ENCODE assay signal across 21 cellular contexts in the genomic region with DNA sequence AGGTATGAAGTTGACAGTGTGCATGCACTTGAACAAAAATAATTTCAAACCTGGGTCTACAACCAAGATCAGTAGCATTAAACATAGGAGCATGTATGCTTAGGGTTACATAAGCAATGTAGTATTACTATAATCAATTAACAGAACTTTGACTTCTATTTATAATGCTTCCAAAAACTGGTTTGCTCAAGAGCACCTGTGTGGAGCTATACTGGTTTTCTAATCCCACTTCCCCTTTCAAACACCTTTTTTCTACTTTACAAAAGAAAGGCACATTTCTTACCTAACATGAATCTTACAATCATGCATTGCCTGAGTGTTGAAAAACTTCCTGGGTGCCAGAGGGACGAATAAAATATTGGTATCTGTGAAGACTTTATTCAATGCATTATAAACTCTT.
DNase-seq lines count a peak whose midpoint lies in the region; ATAC-seq and TF ChIP-seq lines count a peak whose summit lies in the region.
"Had no signal": no experiment of that assay in that cellular context is flagged by ENCODE, and none has a peak within 500 bp of the region (broad histone marks: within the 10 kb centered on the region; RNA-seq: fewer than 3 reads in every experiment).

No MANE protein-coding gene starts in this region.

- H2AFZ ChIP-seq in MM.1S (ENCODE audit: low read length): no peak overlapping the region

- no peaks in the 10 kb centered on the region for H3K79me2 ChIP-seq in MM.1S (ENCODE audit: low read length)

- peak overlapping the region; percentile 34; the same call in 1 of the 2 replicates for H3K4me2 ChIP-seq in MM.1S (ENCODE audit: low read depth, low read length)

- H3K9me2 ChIP-seq in MM.1S (replicated peaks; ENCODE audit: insufficient read depth, low read length): no peaks in the 10 kb centered on the region

- H3K4me3 ChIP-seq in MM.1S (ENCODE audit: low read length) (no peak overlapping the region), left ventricle myocardium inferior (no peak overlapping the region)
- H3K4me3 ChIP-seq: SJCRH30 had no signal

- H3K4me1 Mint-ChIP-seq in immature natural killer cell: no peaks in the 10 kb centered on the region
- H3K4me1 Mint-ChIP-seq: activated naive CD8-positive, alpha-beta T cell treated with anti-CD3 and anti-CD28 coated beads for 36 hours; CD4-positive, CD25-positive, alpha-beta regulatory T cell had no signal

- no peaks in the 10 kb centered on the region for H3K36me3 ChIP-seq in MM.1S (replicated peaks; ENCODE audit: insufficient read depth, low read length)
- H3K36me3 ChIP-seq in left ventricle myocardium inferior: no peaks in the 10 kb centered on the region
- H3K36me3 ChIP-seq: SJCRH30 had no signal

- H3K27me3 ChIP-seq in MM.1S (replicated peaks; ENCODE audit: insufficient read depth, low read length): no peaks in the 10 kb centered on the region
- H3K27me3 ChIP-seq in left ventricle myocardium inferior (ENCODE audit: low read depth): no peaks in the 10 kb centered on the region
- H3K27me3 ChIP-seq: foreskin keratinocyte, SJCRH30 had no signal

- no peak for DNase-seq in MM.1S
- no peak for DNase-seq in left ventricle myocardium inferior
- no peak for DNase-seq in activated effector memory CD4-positive, alpha-beta T cell treated with Interleukin-2 at 50 U/mL for 16 hours
- DNase-seq in immature natural killer cell: no peak
- DNase-seq: activated CD8-positive, alpha-beta T cell treated with anti-CD3 and anti-CD28 coated beads, Interleukin-2, amount 10 ng/mL, durations not matched to agents 7 days and 5 days; activated naive CD8-positive, alpha-beta T cell treated with anti-CD3 and anti-CD28 coated beads for 36 hours; activated T-cell treated with anti-CD3 and anti-CD28 coated beads, Interleukin-2, amount 50 U/mL, for 72 hours; CD4-positive, CD25-positive, alpha-beta regulatory T cell; DMS79 treated with DMSO at 0.1 percent for 48 hours; foreskin keratinocyte; NCI-H1930; SJCRH30; stimulated activated CD4-positive, alpha-beta T cell treated with anti-CD3 and anti-CD28 coated beads, Interleukin-2, amount 100 ng/mL, for 24 hours; T-helper 2 cell had no signal

- intact Hi-C loops in left ventricle myocardium inferior (cut with micrococcal nuclease): no loop called here

- no peaks in the 10 kb centered on the region for H4K20me1 ChIP-seq in MM.1S (ENCODE audit: insufficient read depth, low read length)

- no peak overlapping the region for H3K27ac ChIP-seq in MM.1S (ENCODE audit: low read length)
- H3K27ac ChIP-seq in left ventricle myocardium inferior (replicated peaks): no peak overlapping the region
- H3K27ac ChIP-seq: foreskin keratinocyte, SJCRH30 had no signal

- ATAC-seq in GM18858 (IDR thresholded peaks at IDR 0.05; ENCODE audit: unreplicated experiment) (peak; percentile 66), GM21423 (IDR thresholded peaks at IDR 0.05; ENCODE audit: unreplicated experiment) (peak; percentile 48), HG02973 (IDR thresholded peaks at IDR 0.05; ENCODE audit: unreplicated experiment) (peak; percentile 59), GM18511 (IDR thresholded peaks at IDR 0.05; ENCODE audit: unreplicated experiment) (no peak)
- ATAC-seq: activated CD8-positive, alpha-beta T cell treated with anti-CD3 and anti-CD28 coated beads, Interleukin-2, amount 10 ng/mL, durations not matched to agents 7 days and 5 days; activated T-cell treated with anti-CD3 and anti-CD28 coated beads, Interleukin-2, amount 50 U/mL, for 72 hours; foreskin keratinocyte; WTC11 had no signal

- peaks cover 0 to 2% (median 2%) of the 10 kb centered on the region in 3 donors for H3K27me3 Mint-ChIP-seq in immature natural killer cell (ENCODE audit: low read depth in 3 of 3)
- H3K27me3 Mint-ChIP-seq: activated naive CD8-positive, alpha-beta T cell treated with anti-CD3 and anti-CD28 coated beads for 36 hours; brain; dendritic cell treated with granulocyte-macrophage colony-stimulating factor and Interleukin-4, amounts not matched to agents 40 ng/mL and 50 ng/mL, for 4 days had no signal

- H3K4me1 ChIP-seq in MM.1S (ENCODE audit: low read length) (0 out of 2 replicates have a peak, but pooled peaks cover 9% of the 10 kb centered on the region), left ventricle myocardium inferior (no peaks in the 10 kb centered on the region)
- H3K4me1 ChIP-seq: foreskin keratinocyte, SJCRH30 had no signal

- H3K9me3 ChIP-seq in MM.1S (replicated peaks; ENCODE audit: insufficient read depth, low read length) (no peaks in the 10 kb centered on the region), left ventricle myocardium inferior (replicated peaks) (no peaks in the 10 kb centered on the region)
- H3K9me3 ChIP-seq: SJCRH30 had no signal

- no peak overlapping the region for H3K9ac ChIP-seq in MM.1S (ENCODE audit: low read length)

- H3K9me3 Mint-ChIP-seq in immature natural killer cell: no peaks in the 10 kb centered on the region
- H3K9me3 Mint-ChIP-seq: activated naive CD8-positive, alpha-beta T cell treated with anti-CD3 and anti-CD28 coated beads for 36 hours; activated T-cell treated with anti-CD3 and anti-CD28 coated beads, Interleukin-2, amount 50 U/mL, for 72 hours; brain; dendritic cell treated with granulocyte-macrophage colony-stimulating factor and Interleukin-4, amounts not matched to agents 40 ng/mL and 50 ng/mL, for 4 days had no signal

- no peak overlapping the region for H3K27ac Mint-ChIP-seq in immature natural killer cell
- H3K27ac Mint-ChIP-seq: activated CD8-positive, alpha-beta T cell treated with anti-CD3 and anti-CD28 coated beads, Interleukin-2, amount 10 ng/mL, durations not matched to agents 7 days and 5 days; activated naive CD8-positive, alpha-beta T cell treated with anti-CD3 and anti-CD28 coated beads for 36 hours; activated T-cell treated with anti-CD3 and anti-CD28 coated beads, Interleukin-2, amount 50 U/mL, for 72 hours; brain; CD4-positive, CD25-positive, alpha-beta regulatory T cell; dendritic cell treated with granulocyte-macrophage colony-stimulating factor and Interleukin-4, amounts not matched to agents 40 ng/mL and 50 ng/mL, for 4 days; WTC11 had no signal

- no peak overlapping the region for H3K4me3 Mint-ChIP-seq in immature natural killer cell
- H3K4me3 Mint-ChIP-seq: activated CD8-positive, alpha-beta T cell treated with anti-CD3 and anti-CD28 coated beads, Interleukin-2, amount 10 ng/mL, durations not matched to agents 7 days and 5 days; activated naive CD8-positive, alpha-beta T cell treated with anti-CD3 and anti-CD28 coated beads for 36 hours; activated T-cell treated with anti-CD3 and anti-CD28 coated beads, Interleukin-2, amount 50 U/mL, for 72 hours; brain; CD4-positive, CD25-positive, alpha-beta regulatory T cell; dendritic cell treated with granulocyte-macrophage colony-stimulating factor and Interleukin-4, amounts not matched to agents 40 ng/mL and 50 ng/mL, for 4 days; WTC11 had no signal

- TF ChIP-seq CTCF in MM.1S (IDR thresholded peaks at IDR 0.05; ENCODE audit: low read length) (no peak), left ventricle myocardium inferior (IDR thresholded peaks at IDR 0.05; ENCODE audit: borderline replicate concordance) (no peak)

- no peaks in the 10 kb centered on the region for H3F3A ChIP-seq in MM.1S (ENCODE audit: insufficient read depth, low read length)

- peaks cover 0 to 2% (median 0%) of the 10 kb centered on the region in 3 donors for H3K36me3 Mint-ChIP-seq in immature natural killer cell
- H3K36me3 Mint-ChIP-seq: activated naive CD8-positive, alpha-beta T cell treated with anti-CD3 and anti-CD28 coated beads for 36 hours; brain; CD4-positive, CD25-positive, alpha-beta regulatory T cell; WTC11 had no signal
